In genomic region chr3:23992051-23992628, GRCh38 we compare ENCODE assay signal across 11 cellular contexts. TPM values are rescaled to one million over a fixed set of nuclear protein-coding genes. Genes with fewer than 3 reads are reported as not detected.
DNase-seq lines count a peak whose midpoint lies in the region; ATAC-seq and TF ChIP-seq lines count a peak whose summit lies in the region.
"Had no signal": no experiment of that assay in that cellular context is flagged by ENCODE, and none has a peak within 500 bp of the region (broad histone marks: within the 10 kb centered on the region; RNA-seq: fewer than 3 reads in every experiment).

No MANE protein-coding gene starts in this region.

- no peak overlapping the region for H2AK5ac ChIP-seq in neuronal stem cell (ENCODE audit: low read depth, low read length)

- TF ChIP-seq CTCF in GM13976 (IDR thresholded peaks at IDR 0.05; ENCODE audit: borderline replicate concordance, control extremely low read depth, extremely low read depth, insufficient read depth, missing control alignments) (no peak), lower lobe of right lung (IDR thresholded peaks at IDR 0.05) (no peak)

- WGBS in neuronal stem cell (ENCODE audit: extremely low coverage in 2 of 2, insufficient read length in 2 of 2, insufficient replicate concordance in 1 of 2), 2 donors: no CpG with 5 or more reads among the region's 7 CpGs

- no peak overlapping the region for H2BK15ac ChIP-seq in neuronal stem cell (ENCODE audit: low read length)

- H3K27ac ChIP-seq in cingulate gyrus (ENCODE audit: low read depth, low read length) (peak overlapping the region; percentile 96), neuronal stem cell (replicated peaks; ENCODE audit: low read length) (peak overlapping the region; percentile 15), lower lobe of right lung (no peak overlapping the region)
- H3K27ac ChIP-seq: colonic mucosa had no signal

- intact Hi-C loops in lower lobe of right lung (cut with DNase I): no loop called here

- H2BK5ac ChIP-seq in neuronal stem cell (ENCODE audit: low read length): no peak overlapping the region

- H3K9ac ChIP-seq in neuronal stem cell (ENCODE audit: low read depth, low read length, poor library complexity): no peak overlapping the region

- ATAC-seq in HG02642 (IDR thresholded peaks at IDR 0.05; ENCODE audit: poor library complexity, unreplicated experiment): no peak
- no peak for ATAC-seq in lower lobe of right lung

- H2AFZ ChIP-seq in neuronal stem cell (ENCODE audit: low read length): peak overlapping the region; percentile 77

- no peak overlapping the region for H3K4me3 ChIP-seq in neuronal stem cell (ENCODE audit: low read length in 2 of 2)
- H3K4me3 ChIP-seq in lower lobe of right lung: no peak overlapping the region
- H3K4me3 ChIP-seq: colonic mucosa had no signal

- peak; percentile 60 for DNase-seq in Daoy (ENCODE audit: low read depth)
- DNase-seq in NCI-H2107 treated with DMSO at 0.1 percent for 48 hours (lab: John Stamatoyannopoulos, UW; ENCODE audit: unreplicated experiment): peak; percentile 86
- no peak for DNase-seq in neuronal stem cell (ENCODE audit: low spot score)
- DNase-seq in GM13976 (ENCODE audit: low spot score): no peak
- no peak for DNase-seq in activated T-cell treated with anti-CD3 and anti-CD28 coated beads for 4 hours
- no peak for DNase-seq in lower lobe of right lung
- DNase-seq: colonic mucosa; stimulated activated CD4-positive, alpha-beta T cell treated with anti-CD3 and anti-CD28 coated beads, Interleukin-12 subunit alpha, Interleukin-12 subunit beta, amount 100 ng/mL, for 4 hours; T1000 had no signal

- no peak overlapping the region for H4K8ac ChIP-seq in neuronal stem cell (ENCODE audit: low read depth, low read length)

- no peaks in the 10 kb centered on the region for H3K36me3 ChIP-seq in neuronal stem cell (replicated peaks in 1 of 2; ENCODE audit: control insufficient read depth in 2 of 2, insufficient read depth in 2 of 2, low read length in 2 of 2)
- H3K36me3 ChIP-seq in lower lobe of right lung: no peaks in the 10 kb centered on the region
- H3K36me3 ChIP-seq: colonic mucosa had no signal

- in situ Hi-C loops in GM13976 (cut with MboI; ENCODE audit: low sequenced_read_pairs, unreplicated experiment): loop anchor here (25.0 kb wide), 1 partner anchor 495 kb away; the partner anchor contains the start of gene THRB

- H3K23ac ChIP-seq in neuronal stem cell (ENCODE audit: low read depth, low read length, poor library complexity): no peak overlapping the region

- no peak overlapping the region for H2BK12ac ChIP-seq in neuronal stem cell (ENCODE audit: low read length)

- no peaks in the 10 kb centered on the region for H3K27me3 ChIP-seq in neuronal stem cell (ENCODE audit: control insufficient read depth in 3 of 3, insufficient read depth in 3 of 3, low read depth in 1 of 3, low read length in 3 of 3)
- H3K27me3 ChIP-seq in lower lobe of right lung (ENCODE audit: low read depth): no peaks in the 10 kb centered on the region
- H3K27me3 ChIP-seq: colonic mucosa had no signal

- no peak overlapping the region for H4K91ac ChIP-seq in neuronal stem cell (ENCODE audit: low read depth, low read length, poor library complexity)

- no peak overlapping the region for H3K4me2 ChIP-seq in neuronal stem cell (ENCODE audit: insufficient read depth, low read length, poor library complexity, severe bottlenecking)

- H3K14ac ChIP-seq in neuronal stem cell (ENCODE audit: low read length): no peak overlapping the region

- no peak overlapping the region for H3K4ac ChIP-seq in neuronal stem cell (ENCODE audit: low read length)

- H3K9me3 ChIP-seq in neuronal stem cell (replicated peaks in 1 of 2; ENCODE audit: control insufficient read depth in 2 of 2, insufficient read depth in 1 of 2, low read depth in 1 of 2, low read length in 2 of 2) (no peaks in the 10 kb centered on the region), lower lobe of right lung (no peaks in the 10 kb centered on the region)
- H3K9me3 ChIP-seq: colonic mucosa had no signal

- no peaks in the 10 kb centered on the region for H3K79me1 ChIP-seq in neuronal stem cell (ENCODE audit: low read depth, low read length)

- H2BK120ac ChIP-seq in neuronal stem cell (ENCODE audit: low read depth, low read length): no peak overlapping the region

- H3K4me1 ChIP-seq in neuronal stem cell (ENCODE audit: control insufficient read depth in 2 of 2, insufficient read depth in 1 of 2, low read depth in 1 of 2, low read length in 2 of 2) (peaks cover 14 to 19% of the 10 kb centered on the region in 2 donors), lower lobe of right lung (peaks cover 10% of the 10 kb centered on the region)
- H3K4me1 ChIP-seq: colonic mucosa had no signal

- H3K18ac ChIP-seq in neuronal stem cell (ENCODE audit: low read length): no peak overlapping the region

RNA-seq across cellular contexts. Expression of gene NR1D2, which starts 47.1 kb away (rescaled TPM):
- total RNA-seq in Daoy (2014; rRNA removed; shearing (Covaris generic)): 11.0 and 14.9 TPM in 2 replicates
- 20.8 TPM for polyA plus RNA-seq in neuronal stem cell (2013, experiment 1 of 2)
- 20.8 TPM for polyA plus RNA-seq in neuronal stem cell (2013, experiment 2 of 2)
- total RNA-seq in lower lobe of right lung: 53.7 TPM

Comparison
In these comparisons a context has a peak if more than half of its experiments do, and no peak if none do; other contexts are left out.
1. DNase-seq: peak in Daoy (single experiment) and NCI-H2107 treated with DMSO at 0.1 percent for 48 hours (single experiment); none in neuronal stem cell (single experiment), GM13976 (single experiment), activated T-cell treated with anti-CD3 and anti-CD28 coated beads for 4 hours (single experiment) and lower lobe of right lung (single experiment).